In genomic region chr4:124279741-124280140, GRCh38 we compare ENCODE assay signal across 23 cellular contexts.
A peak's percentile ranks its signal among the peaks of the same experiment; 100 is the strongest.
DNase-seq lines count a peak whose midpoint lies in the region; ATAC-seq, FAIRE-seq and TF ChIP-seq lines count a peak whose summit lies in the region.
"Had no signal": no experiment of that assay in that cellular context is flagged by ENCODE, and none has a peak within 500 bp of the region (broad histone marks: within the 10 kb centered on the region; RNA-seq: fewer than 3 reads in every experiment).

No MANE protein-coding gene starts in this region.

- H3K4me1 Mint-ChIP-seq in stimulated activated memory B cell treated with anti-CD40 and anti-IgM and Interleukin-4, amounts not matched to agents 10 μg/mL and 1 μg/mL and 100 μg/mL, for 72 hours = no peaks in the 10 kb centered on the region
- H3K4me1 Mint-ChIP-seq: activated CD4-positive, alpha-beta T cell treated with anti-CD3 and anti-CD28 coated beads, Interleukin-2, amount 10 ng/mL, durations not matched to agents 24 days and 14 days; CD4-positive, CD25-positive, alpha-beta regulatory T cell; IgD-negative memory B cell had no signal

- H2AFZ ChIP-seq in GM23248 (0 out of 2 replicates have a peak overlapping the region, but pooled peaks have one; percentile 30), SK-N-SH (ENCODE audit: low read depth) (no peak overlapping the region), HepG2 (ENCODE audit: low read length) (no peak overlapping the region)

- no peaks in the 10 kb centered on the region for H3K9me3 Mint-ChIP-seq in stimulated activated memory B cell treated with anti-CD40 and anti-IgM and Interleukin-4, amounts not matched to agents 10 μg/mL and 1 μg/mL and 100 μg/mL, for 72 hours
- H3K9me3 Mint-ChIP-seq: activated CD4-positive, alpha-beta T cell treated with anti-CD3 and anti-CD28 coated beads, Interleukin-2, amount 10 ng/mL, durations not matched to agents 24 days and 14 days; IgD-negative memory B cell had no signal

- no peak overlapping the region for H3K9ac ChIP-seq in GM23248
- H3K9ac ChIP-seq in SK-N-SH = no peak overlapping the region
- H3K9ac ChIP-seq in HepG2 (ENCODE audit: insufficient read depth, low read depth, low read length) = no peak overlapping the region

- H3F3A ChIP-seq in GM23248 (ENCODE audit: insufficient read depth) (peaks cover 7% of the 10 kb centered on the region; the same call in 1 of the 2 replicates), SK-N-SH (replicated peaks; ENCODE audit: insufficient read depth) (no peaks in the 10 kb centered on the region)

- H3K9me3 ChIP-seq in GM23248 (ENCODE audit: low read depth) (no peaks in the 10 kb centered on the region), SK-N-SH (no peaks in the 10 kb centered on the region), HepG2 (ENCODE audit: low read length) (no peaks in the 10 kb centered on the region), vagina (no peaks in the 10 kb centered on the region)
- H3K9me3 ChIP-seq: right atrium auricular region, tibial artery had no signal

- TF ChIP-seq RAD21 in SK-N-SH (IDR thresholded peaks at IDR 0.05; ENCODE audit: low read length) (no peak), HepG2 (CRISPR knock-in tag; IDR thresholded peaks at IDR 0.05) (no peak)

- TF ChIP-seq CTCF in SK-N-SH (IDR thresholded peaks at IDR 0.05) = no peak
- no peak for TF ChIP-seq CTCF in HepG2 (CRISPR knock-in tag; IDR thresholded peaks at IDR 0.05)
- no peak for TF ChIP-seq CTCF in vagina (IDR thresholded peaks at IDR 0.05)

- TF ChIP-seq POLR2A in HepG2 (IDR thresholded peaks at IDR 0.05; ENCODE audit: insufficient read depth in 1 of 2, low read depth in 2 of 2, low read length in 2 of 2) = no peak
- TF ChIP-seq POLR2A in vagina (IDR thresholded peaks at IDR 0.05) = no peak

- TF ChIP-seq EP300 in SK-N-SH (IDR thresholded peaks at IDR 0.05; ENCODE audit: borderline replicate concordance in 1 of 2, low read depth in 1 of 2, low read length in 1 of 2) = peak in 1 of 2 experiments; percentile 90; a peak in 2 of 4 replicates
- no peak for TF ChIP-seq EP300 in HepG2 (IDR thresholded peaks at IDR 0.05; ENCODE audit: low read depth in 2 of 2, low read length in 2 of 2)
- TF ChIP-seq EP300 in HepG2 (CRISPR knock-in tag; IDR thresholded peaks at IDR 0.05; ENCODE audit: borderline replicate concordance) = no peak

- FAIRE-seq in HepG2 (lab: Jason Lieb, UNC) = no peak
- FAIRE-seq: H1 had no signal

- WGBS in GM23248 (ENCODE audit: low coverage in 1 of 2, low lambda C conversion rate in 2 of 2, missing lambda C conversion rate in 2 of 2), 2 experiments = 49 to 51% methylated on average over 2 of the region's 2 CpGs
- 53% methylated on average over 2 of the region's 2 CpGs for whole genome bisulfite sequencing in SK-N-SH (ENCODE audit: low lambda C conversion rate)
- WGBS in HepG2 (ENCODE audit: low lambda C conversion rate) = 20% methylated on average over 2 of the region's 2 CpGs

- H3K27ac Mint-ChIP-seq in stimulated activated memory B cell treated with anti-CD40 and anti-IgM and Interleukin-4, amounts not matched to agents 10 μg/mL and 1 μg/mL and 100 μg/mL, for 72 hours = no peak overlapping the region
- H3K27ac Mint-ChIP-seq: activated CD4-positive, alpha-beta T cell treated with anti-CD3 and anti-CD28 coated beads, Interleukin-2, amount 10 ng/mL, durations not matched to agents 24 days and 14 days; CD4-positive, CD25-positive, alpha-beta regulatory T cell; IgD-negative memory B cell had no signal

- ATAC-seq in stimulated activated memory B cell treated with anti-CD40 and anti-IgM and Interleukin-4, amounts not matched to agents 10 μg/mL and 1 μg/mL and 100 μg/mL, for 72 hours = no peak
- ATAC-seq in GM19328 (IDR thresholded peaks at IDR 0.05; ENCODE audit: unreplicated experiment) = no peak
- ATAC-seq in HepG2 = no peak
- ATAC-seq: esophagus mucosa, Panc1 had no signal

- H3K4me3 ChIP-seq in GM23248 (no peak overlapping the region), SK-N-SH (ENCODE audit: low read depth in 2 of 2, low read length in 1 of 2) (no peak overlapping the region), HepG2 (replicated peaks in 1 of 3; ENCODE audit: insufficient read depth in 1 of 3, low read depth in 2 of 3, low read length in 3 of 3) (no peak overlapping the region), vagina (no peak overlapping the region)
- H3K4me3 ChIP-seq: right atrium auricular region, tibial artery had no signal

- no peaks in the 10 kb centered on the region for H3K27me3 ChIP-seq in GM23248 (replicated peaks; ENCODE audit: insufficient read depth)
- H3K27me3 ChIP-seq in SK-N-SH (ENCODE audit: insufficient read depth) = no peaks in the 10 kb centered on the region
- H3K27me3 ChIP-seq in HepG2 (ENCODE audit: control insufficient read depth in 1 of 2, insufficient read depth in 2 of 2, low read length in 2 of 2) = no peaks in the 10 kb centered on the region
- H3K27me3 ChIP-seq in vagina = no peaks in the 10 kb centered on the region
- H3K27me3 ChIP-seq: right atrium auricular region, tibial artery had no signal

- POLR2A ChIA-PET in SK-N-SH (lab: Yijun Ruan, JAX) = no interaction called here
- POLR2A ChIA-PET in HepG2 (lab: Yijun Ruan, JAX) = no interaction called here

- DNase-seq in COLO668 (lab: John Stamatoyannopoulos, UW; ENCODE audit: unreplicated experiment) = peak; percentile 29
- DNase-seq in GM23248 = no peak
- DNase-seq in NCI-H524 (lab: John Stamatoyannopoulos, UW) = peak; percentile 39 to 78
- DNase-seq in SK-N-SH = peak; percentile 22
- no peak for DNase-seq in HepG2 (ENCODE audit: low spot score)
- no peak for DNase-seq in vagina (ENCODE audit: extremely low spot score in 2 of 2)
- DNase-seq: activated CD4-positive, alpha-beta T cell treated with anti-CD3 and anti-CD28 coated beads, Interleukin-2, amount 10 ng/mL, durations not matched to agents 24 days and 14 days; activated gamma-delta T cell; amygdala; caudate nucleus; CD4-positive, CD25-positive, alpha-beta regulatory T cell; effector CD4-positive, alpha-beta T cell; NCI-H526 treated with DMSO at 0.1 percent for 48 hours; stimulated activated CD4-positive, alpha-beta T cell treated with anti-CD3 and anti-CD28 coated beads, Interleukin-15, amount 100 ng/mL, for 24 hours; stimulated activated naive CD4-positive, alpha-beta T cell; tibial artery had no signal

- H3K27ac ChIP-seq in GM23248 (no peak overlapping the region), SK-N-SH (ENCODE audit: low read depth in 2 of 2, low read length in 1 of 2) (peak overlapping the region in 1 of 2 experiments; percentile 88; a peak in 2 of 4 replicates), HepG2 (ENCODE audit: extremely low read length, insufficient read depth, low read length) (no peak overlapping the region), vagina (no peak overlapping the region)
- H3K27ac ChIP-seq: right atrium auricular region, tibial artery had no signal

- no peak overlapping the region for H3K4me3 Mint-ChIP-seq in stimulated activated memory B cell treated with anti-CD40 and anti-IgM and Interleukin-4, amounts not matched to agents 10 μg/mL and 1 μg/mL and 100 μg/mL, for 72 hours
- H3K4me3 Mint-ChIP-seq: activated CD4-positive, alpha-beta T cell treated with anti-CD3 and anti-CD28 coated beads, Interleukin-2, amount 10 ng/mL, durations not matched to agents 24 days and 14 days; CD4-positive, CD25-positive, alpha-beta regulatory T cell; IgD-negative memory B cell had no signal

- no peaks in the 10 kb centered on the region for H3K9me2 ChIP-seq in GM23248 (ENCODE audit: insufficient read depth)
- H3K9me2 ChIP-seq in SK-N-SH = no peaks in the 10 kb centered on the region

- in situ Hi-C loops in GM23248 (cut with MboI) = no loop called here
- in situ Hi-C loops in HepG2 (cut with HindIII; ENCODE audit: extremely low pct_ligation_motif_present, low pct_unique_long_range_greater_than_20kb) = no loop called here

- no peaks in the 10 kb centered on the region for H3K36me3 Mint-ChIP-seq in stimulated activated memory B cell treated with anti-CD40 and anti-IgM and Interleukin-4, amounts not matched to agents 10 μg/mL and 1 μg/mL and 100 μg/mL, for 72 hours
- H3K36me3 Mint-ChIP-seq: CD4-positive, CD25-positive, alpha-beta regulatory T cell; IgD-negative memory B cell had no signal

- peaks cover 24% of the 10 kb centered on the region for H3K4me1 ChIP-seq in GM23248 (ENCODE audit: insufficient read depth)
- peaks cover 6 to 19% of the 10 kb centered on the region in 2 experiments; a peak in 3 of 4 replicates for H3K4me1 ChIP-seq in SK-N-SH (ENCODE audit: control insufficient read depth in 1 of 2, insufficient read depth in 2 of 2, low read depth in 1 of 2, low read length in 1 of 2)
- no peaks in the 10 kb centered on the region for H3K4me1 ChIP-seq in HepG2 (ENCODE audit: insufficient read depth, low read length)
- H3K4me1 ChIP-seq in vagina = no peaks in the 10 kb centered on the region
- H3K4me1 ChIP-seq: right atrium auricular region had no signal

- no peaks in the 10 kb centered on the region for H3K36me3 ChIP-seq in GM23248 (ENCODE audit: low read depth)
- H3K36me3 ChIP-seq in SK-N-SH (replicated peaks in 1 of 2; ENCODE audit: control insufficient read depth in 1 of 2, insufficient read depth in 2 of 2, low read length in 1 of 2) = peaks cover 0 to 3% of the 10 kb centered on the region in 2 experiments
- no peaks in the 10 kb centered on the region for H3K36me3 ChIP-seq in HepG2 (replicated peaks in 1 of 2; ENCODE audit: control insufficient read depth in 1 of 2, insufficient read depth in 2 of 2, low read length in 2 of 2)
- H3K36me3 ChIP-seq in vagina = no peaks in the 10 kb centered on the region
- H3K36me3 ChIP-seq: right atrium auricular region, tibial artery had no signal

- no TSS peak for BruUV-seq in HepG2 (replicated peaks; lab: Mats Ljungman, UMichigan)

- H4K20me1 ChIP-seq in GM23248 (ENCODE audit: insufficient read depth) (no peaks in the 10 kb centered on the region), SK-N-SH (ENCODE audit: insufficient read depth) (no peaks in the 10 kb centered on the region), HepG2 (ENCODE audit: insufficient read depth, low read length) (no peaks in the 10 kb centered on the region)

- intact Hi-C loops in HepG2 (cut with micrococcal nuclease; ENCODE audit: unreplicated experiment) (no loop called here), vagina (cut with DNase I) (no loop called here)

- CTCF ChIA-PET in SK-N-SH (lab: Yijun Ruan, JAX) (interaction anchor here (1.5 kb wide), 1 partner anchor 10 kb away, joined by 3 read pairs; no protein-coding TSS in a partner anchor), HepG2 (lab: Yijun Ruan, JAX; ENCODE audit: low intra/inter-chr PET ratio, low total read pairs) (no interaction called here)

- H3K4me2 ChIP-seq in GM23248 (ENCODE audit: unreplicated experiment) (no peak overlapping the region), SK-N-SH (no peak overlapping the region), HepG2 (ENCODE audit: low read depth, low read length) (no peak overlapping the region)

- no peaks in the 10 kb centered on the region for H3K27me3 Mint-ChIP-seq in stimulated activated memory B cell treated with anti-CD40 and anti-IgM and Interleukin-4, amounts not matched to agents 10 μg/mL and 1 μg/mL and 100 μg/mL, for 72 hours
- H3K27me3 Mint-ChIP-seq: activated CD4-positive, alpha-beta T cell treated with anti-CD3 and anti-CD28 coated beads, Interleukin-2, amount 10 ng/mL, durations not matched to agents 24 days and 14 days; IgD-negative memory B cell had no signal

- H3K79me2 ChIP-seq in GM23248 (ENCODE audit: insufficient read depth) (no peaks in the 10 kb centered on the region), SK-N-SH (ENCODE audit: insufficient read depth) (no peaks in the 10 kb centered on the region), HepG2 (ENCODE audit: insufficient read depth, low read length) (no peaks in the 10 kb centered on the region)

Comparison
In these comparisons a context has a peak if more than half of its experiments do, and no peak if none do; other contexts are left out.
1. DNase-seq: peak in COLO668 (single experiment), NCI-H524 (2 of 2) and SK-N-SH (single experiment); none in GM23248 (single experiment), HepG2 (single experiment) and vagina (0 of 2).